ENCODE assay signal across 7 cellular contexts in genomic region chr5:138247800-138248199, GRCh38. TPM values are rescaled to one million over a fixed set of nuclear protein-coding genes. Genes with fewer than 3 reads are reported as not detected.
"Had no signal": no experiment of that assay in that cellular context is flagged by ENCODE, and none has a peak within 500 bp of the region (broad histone marks: within the 10 kb centered on the region; RNA-seq: fewer than 3 reads in every experiment).

No MANE protein-coding gene starts in this region.

RNA-seq across cellular contexts. Expression of gene GFRA3, which starts 26.6 kb away (rescaled TPM):
- total RNA-seq: activated B cell treated with CpG ODN at 0.5 μM for 24 hours; activated CD4-positive, alpha-beta memory T cell treated with anti-CD3 and anti-CD28 coated beads, Interleukin-2, amount 10 ng/mL, durations not matched to agents 7 days and 5 days; activated CD4-positive, alpha-beta T cell treated with anti-CD3 and anti-CD28 coated beads, Interleukin-2, amount 10 ng/mL, durations not matched to agents 24 days and 14 days; activated CD8-positive, alpha-beta T cell treated with anti-CD3 and anti-CD28 coated beads for 36 hours; T-cell; T-helper 17 cell; T-helper 2 cell treated with Interferon-gamma antibody and Interleukin-4, amounts not matched to agents 100 ng/mL and 5 ng/mL, for 36 hours had no signal
